18 cellular contexts compared by ENCODE assay signal in the genomic region with DNA sequence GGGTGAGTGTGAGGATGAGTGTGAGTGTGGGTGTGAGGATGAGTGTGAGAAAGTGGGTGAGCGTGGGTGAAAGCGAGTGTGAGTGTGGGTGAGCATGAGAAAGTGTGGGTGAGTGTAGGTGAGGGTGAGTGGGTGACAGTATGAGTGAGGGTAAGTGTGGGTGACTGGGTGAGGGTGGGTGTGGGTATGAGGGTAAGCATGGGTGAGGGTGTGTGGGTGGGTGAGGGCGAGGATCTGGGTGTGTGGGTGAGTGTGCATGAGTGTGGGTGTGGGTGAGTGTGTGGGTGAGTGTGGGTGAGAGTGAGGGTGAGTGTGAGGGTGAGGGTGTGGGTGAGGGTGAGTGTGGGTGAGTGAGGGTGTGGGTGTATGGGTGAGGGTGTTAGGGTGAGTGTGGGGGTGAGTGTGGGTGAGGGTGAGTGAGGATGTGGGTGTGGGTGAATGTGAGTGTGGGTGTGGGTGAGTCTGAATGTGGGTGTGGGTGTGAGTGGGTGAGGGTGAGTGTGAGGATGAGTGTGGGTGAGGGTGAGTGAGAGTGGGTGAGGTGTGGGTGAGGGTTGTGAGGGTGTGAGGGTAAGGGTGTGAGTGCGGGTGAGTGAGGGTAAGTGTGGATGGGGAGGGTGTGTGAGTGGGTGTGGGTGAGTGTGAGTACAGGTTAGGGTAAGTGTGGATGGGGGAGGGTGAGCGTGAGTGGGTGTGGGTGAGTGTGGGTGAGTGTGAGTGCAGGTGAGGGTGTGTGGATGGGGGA. TPM values are rescaled to one million over a fixed set of nuclear protein-coding genes. Genes with fewer than 3 reads are reported as not detected.
DNase-seq lines count a peak whose midpoint lies in the region; ATAC-seq and TF ChIP-seq lines count a peak whose summit lies in the region.
"Had no signal": no experiment of that assay in that cellular context is flagged by ENCODE, and none has a peak within 500 bp of the region (broad histone marks: within the 10 kb centered on the region; RNA-seq: fewer than 3 reads in every experiment).

No MANE protein-coding gene starts in this region.

- TF ChIP-seq CTCF in left lung (IDR thresholded peaks at IDR 0.05) (no peak), nephron progenitor cell (IDR thresholded peaks at IDR 0.05) (no peak)

- peaks cover 7 to 17% of the 10 kb centered on the region in 2 donors for H3K9me3 Mint-ChIP-seq in stimulated activated naive CD8-positive, alpha-beta T cell treated with anti-CD3 and anti-CD28 coated beads, Interleukin-15, amount 100 ng/mL, for 72 hours
- peaks cover 8% of the 10 kb centered on the region for H3K9me3 Mint-ChIP-seq in stimulated activated effector memory CD8-positive, alpha-beta T cell treated with anti-CD3 and anti-CD28 coated beads, Interleukin-12 subunit alpha, Interleukin-12 subunit beta, amount 100 ng/mL, for 72 hours
- H3K9me3 Mint-ChIP-seq in nephron progenitor cell: peaks cover 11% of the 10 kb centered on the region
- H3K9me3 Mint-ChIP-seq: HFFc6 had no signal

- H3K4me3 ChIP-seq in left lung: no peak overlapping the region

- H3K27ac ChIP-seq in left lung: no peak overlapping the region

- ATAC-seq in stimulated activated naive CD8-positive, alpha-beta T cell treated with anti-CD3 and anti-CD28 coated beads, Interleukin-15, amount 100 ng/mL, for 72 hours: peak; percentile 74
- ATAC-seq in stimulated activated naive CD8-positive, alpha-beta T cell treated with anti-CD3 and anti-CD28 coated beads, Interleukin-15, Interleukin-2, amounts not matched to agents 100 U/mL and 50 U/mL, for 24 hours: no peak
- ATAC-seq in left lung (peak; percentile 31), GM19397 (IDR thresholded peaks at IDR 0.05; ENCODE audit: unreplicated experiment) (no peak), GM21717 (IDR thresholded peaks at IDR 0.05; ENCODE audit: unreplicated experiment) (no peak)
- ATAC-seq in stimulated activated effector memory CD8-positive, alpha-beta T cell treated with anti-CD3 and anti-CD28 coated beads, Interleukin-12 subunit alpha, Interleukin-12 subunit beta, amount 100 ng/mL, for 72 hours: peak; percentile 36

- no peak overlapping the region for H3K4me3 Mint-ChIP-seq in stimulated activated naive CD8-positive, alpha-beta T cell treated with anti-CD3 and anti-CD28 coated beads, Interleukin-15, amount 100 ng/mL, for 72 hours
- no peak overlapping the region for H3K4me3 Mint-ChIP-seq in stimulated activated effector memory CD8-positive, alpha-beta T cell treated with anti-CD3 and anti-CD28 coated beads, Interleukin-12 subunit alpha, Interleukin-12 subunit beta, amount 100 ng/mL, for 72 hours
- H3K4me3 Mint-ChIP-seq in nephron progenitor cell: no peak overlapping the region
- H3K4me3 Mint-ChIP-seq: CD4-positive, CD25-positive, alpha-beta regulatory T cell; HFFc6 had no signal

- DNase-seq in stimulated activated naive CD8-positive, alpha-beta T cell treated with anti-CD3 and anti-CD28 coated beads, Interleukin-15, amount 100 ng/mL, for 72 hours: no peak
- no peak for DNase-seq in stimulated activated naive CD8-positive, alpha-beta T cell treated with anti-CD3 and anti-CD28 coated beads, Interleukin-15, Interleukin-2, amounts not matched to agents 100 U/mL and 50 U/mL, for 24 hours
- no peak for DNase-seq in left lung
- DNase-seq in stimulated activated effector memory CD8-positive, alpha-beta T cell treated with anti-CD3 and anti-CD28 coated beads, Interleukin-12 subunit alpha, Interleukin-12 subunit beta, amount 100 ng/mL, for 72 hours (ENCODE audit: low spot score in 2 of 2): no peak
- DNase-seq in COLO668 (lab: John Stamatoyannopoulos, UW; ENCODE audit: unreplicated experiment): no peak
- no peak for DNase-seq in nephron progenitor cell
- DNase-seq: BE2C; Caco-2; CD4-positive, CD25-positive, alpha-beta regulatory T cell; HFFc6; NCI-H1417; NCI-H187 treated with DMSO at 0.1 percent for 48 hours; NCI-H2227 treated with DMSO at 0.1 percent for 48 hours; NCI-H510A treated with DMSO at 0.1 percent for 48 hours; RPMI8226; SIG-M5 had no signal

- H3K36me3 ChIP-seq in left lung: no peaks in the 10 kb centered on the region
- H3K36me3 ChIP-seq: BE2C had no signal

- intact Hi-C loops in left lung (cut with DNase I): no loop called here

- H3K4me1 Mint-ChIP-seq in stimulated activated naive CD8-positive, alpha-beta T cell treated with anti-CD3 and anti-CD28 coated beads, Interleukin-15, amount 100 ng/mL, for 72 hours: no peaks in the 10 kb centered on the region
- H3K4me1 Mint-ChIP-seq in stimulated activated effector memory CD8-positive, alpha-beta T cell treated with anti-CD3 and anti-CD28 coated beads, Interleukin-12 subunit alpha, Interleukin-12 subunit beta, amount 100 ng/mL, for 72 hours: peaks cover 24% of the 10 kb centered on the region
- H3K4me1 Mint-ChIP-seq in nephron progenitor cell: peaks cover 23% of the 10 kb centered on the region
- H3K4me1 Mint-ChIP-seq: CD4-positive, CD25-positive, alpha-beta regulatory T cell had no signal

- H3K4me1 ChIP-seq in left lung: no peaks in the 10 kb centered on the region
- H3K4me1 ChIP-seq: BE2C, Caco-2 had no signal

- H3K36me3 Mint-ChIP-seq in stimulated activated effector memory CD8-positive, alpha-beta T cell treated with anti-CD3 and anti-CD28 coated beads, Interleukin-12 subunit alpha, Interleukin-12 subunit beta, amount 100 ng/mL, for 72 hours: peaks cover 13% of the 10 kb centered on the region
- no peaks in the 10 kb centered on the region for H3K36me3 Mint-ChIP-seq in nephron progenitor cell (ENCODE audit: low read depth)
- H3K36me3 Mint-ChIP-seq: CD4-positive, CD25-positive, alpha-beta regulatory T cell had no signal

- H3K27me3 ChIP-seq in left lung: peaks cover 0 to 4% of the 10 kb centered on the region in 2 donors
- H3K27me3 ChIP-seq: BE2C had no signal

- H3K9me3 ChIP-seq in left lung: no peaks in the 10 kb centered on the region
- H3K9me3 ChIP-seq: BE2C, Caco-2 had no signal

- no peak overlapping the region for H3K27ac Mint-ChIP-seq in stimulated activated naive CD8-positive, alpha-beta T cell treated with anti-CD3 and anti-CD28 coated beads, Interleukin-15, amount 100 ng/mL, for 72 hours
- no peak overlapping the region for H3K27ac Mint-ChIP-seq in stimulated activated effector memory CD8-positive, alpha-beta T cell treated with anti-CD3 and anti-CD28 coated beads, Interleukin-12 subunit alpha, Interleukin-12 subunit beta, amount 100 ng/mL, for 72 hours
- H3K27ac Mint-ChIP-seq in nephron progenitor cell: no peak overlapping the region
- H3K27ac Mint-ChIP-seq: CD4-positive, CD25-positive, alpha-beta regulatory T cell; HFFc6 had no signal

- H3K27me3 Mint-ChIP-seq in stimulated activated naive CD8-positive, alpha-beta T cell treated with anti-CD3 and anti-CD28 coated beads, Interleukin-15, amount 100 ng/mL, for 72 hours: peaks cover 11% of the 10 kb centered on the region
- H3K27me3 Mint-ChIP-seq in nephron progenitor cell (ENCODE audit: low read depth, poor library complexity): peaks cover 4% of the 10 kb centered on the region

RNA-seq across cellular contexts. Expression of a gene that starts 48.9 kb away (rescaled TPM):
- total RNA-seq in left lung: 1 to 10 TPM; 9.3 to 9.8 TPM

Comparison
In these comparisons a context has a peak if more than half of its experiments do, and no peak if none do; other contexts are left out.
1. ATAC-seq: peak in stimulated activated naive CD8-positive, alpha-beta T cell treated with anti-CD3 and anti-CD28 coated beads, Interleukin-15, amount 100 ng/mL, for 72 hours (single experiment), left lung (single experiment) and stimulated activated effector memory CD8-positive, alpha-beta T cell treated with anti-CD3 and anti-CD28 coated beads, Interleukin-12 subunit alpha, Interleukin-12 subunit beta, amount 100 ng/mL, for 72 hours (single experiment); none in stimulated activated naive CD8-positive, alpha-beta T cell treated with anti-CD3 and anti-CD28 coated beads, Interleukin-15, Interleukin-2, amounts not matched to agents 100 U/mL and 50 U/mL, for 24 hours (single experiment), GM19397 (single experiment) and GM21717 (single experiment).